8 cellular contexts compared by ENCODE assay signal in the genomic region with DNA sequence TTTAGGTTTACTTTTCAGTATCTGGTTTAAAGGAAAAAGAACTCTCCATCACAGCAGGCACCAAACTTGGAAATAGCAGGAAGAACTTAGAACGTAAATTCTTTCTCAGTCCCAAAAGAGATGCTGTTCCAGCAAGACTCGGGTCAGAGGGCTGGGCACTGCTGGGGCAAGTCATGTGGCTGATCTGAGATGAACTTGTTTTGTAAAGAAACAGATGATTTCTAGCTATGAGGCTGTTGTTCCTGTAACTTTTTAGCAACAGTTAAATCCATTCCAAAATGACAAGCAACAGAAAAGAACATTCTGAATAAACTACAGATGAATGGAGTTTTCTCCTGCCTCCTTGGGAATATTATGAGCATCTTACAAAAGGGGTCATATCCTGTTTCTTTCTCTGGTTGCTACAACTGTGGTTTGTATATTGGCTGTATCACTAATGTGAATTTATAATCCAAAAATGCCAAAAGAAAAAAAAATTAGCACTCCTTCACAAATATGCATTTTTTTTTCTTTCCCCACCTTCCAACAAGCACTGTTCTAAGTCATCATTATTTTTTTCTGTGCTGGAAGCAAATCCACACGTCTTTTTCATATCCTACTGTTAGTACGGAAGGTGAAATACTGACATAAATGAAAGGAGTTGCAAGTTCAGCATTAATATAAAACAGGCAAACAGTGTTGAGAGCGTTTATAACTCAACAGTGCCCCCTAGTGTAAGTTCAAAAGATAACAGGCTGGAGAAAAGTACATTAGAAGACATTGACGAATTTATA. TPM values are rescaled to one million over a fixed set of nuclear protein-coding genes. Genes with fewer than 3 reads are reported as not detected.
DNase-seq lines count a peak whose midpoint lies in the region; ATAC-seq and TF ChIP-seq lines count a peak whose summit lies in the region.

No MANE protein-coding gene starts in this region.

- no peaks in the 10 kb centered on the region for H3K27me3 ChIP-seq in H9 (ENCODE audit: insufficient read depth, low read length)
- H3K27me3 ChIP-seq in skeletal muscle tissue (ENCODE audit: control insufficient read depth in 3 of 3, insufficient read depth in 3 of 3, low read length in 3 of 3) = peaks cover 0 to 4% (median 0%) of the 10 kb centered on the region in 3 donors

- H3K4me2 ChIP-seq in H9 (ENCODE audit: insufficient read depth, insufficient read length, low read length) = no peak overlapping the region

- no peak overlapping the region for H3K18ac ChIP-seq in H9 (ENCODE audit: insufficient read length, low read depth, low read length)

- H3K36me3 Mint-ChIP-seq in H9 (ENCODE audit: insufficient read depth in 1 of 3, low read depth in 3 of 3) = peaks cover 0 to 12% (median 0%) of the 10 kb centered on the region in 3 experiments; a peak in 2 of 7 replicates
- H3K36me3 Mint-ChIP-seq in brain = no peaks in the 10 kb centered on the region
- no peaks in the 10 kb centered on the region for H3K36me3 Mint-ChIP-seq in activated naive CD4-positive, alpha-beta T cell treated with anti-CD3 and anti-CD28 coated beads, Interleukin-2, amount 50 U/mL, for 72 hours

- H2AFZ ChIP-seq in H9 (ENCODE audit: low read length) = peak overlapping the region; percentile 95

- H3T11ph ChIP-seq in H9 (ENCODE audit: low read length) = no peak overlapping the region

- H4K5ac ChIP-seq in H9 (ENCODE audit: insufficient read length, low read depth, low read length) = no peak overlapping the region

- H3K9ac ChIP-seq in H9 (ENCODE audit: extremely low read depth, insufficient read length, low read length) (no peak overlapping the region), skeletal muscle tissue (ENCODE audit: low read depth in 1 of 3, low read length in 3 of 3) (no peak overlapping the region)

- H3K4me1 ChIP-seq in H9 (ENCODE audit: insufficient read depth, low read length) (no peaks in the 10 kb centered on the region), skeletal muscle tissue (ENCODE audit: control insufficient read depth in 3 of 3, insufficient read depth in 3 of 3, low read length in 3 of 3) (no peaks in the 10 kb centered on the region)

- H2BK5ac ChIP-seq in H9 (ENCODE audit: insufficient read length, low read length) = no peak overlapping the region

- H3K27ac ChIP-seq in H9 (ENCODE audit: insufficient read length, low read depth, low read length) (no peak overlapping the region), skeletal muscle tissue (ENCODE audit: low read depth, low read length) (peak overlapping the region; percentile 46)

- H2BK120ac ChIP-seq in H9 (ENCODE audit: low read depth, low read length, poor library complexity, severe bottlenecking) = no peak overlapping the region

- peaks cover 0 to 3% of the 10 kb centered on the region in 2 experiments; a peak in 1 of 5 replicates for H3K9me3 Mint-ChIP-seq in H9
- peaks cover 0 to 9% (median 4%) of the 10 kb centered on the region in 5 experiments for H3K9me3 Mint-ChIP-seq in brain
- H3K9me3 Mint-ChIP-seq in activated naive CD4-positive, alpha-beta T cell treated with anti-CD3 and anti-CD28 coated beads, Interleukin-2, amount 50 U/mL, for 72 hours = peaks cover 0 to 4% of the 10 kb centered on the region in 2 donors

- H3K4me3 ChIP-seq in skeletal muscle tissue (ENCODE audit: low read length in 3 of 3) = no peak overlapping the region

- no peak overlapping the region for H3K4ac ChIP-seq in H9 (ENCODE audit: low read depth, low read length)

- no peak overlapping the region for H4K91ac ChIP-seq in H9 (ENCODE audit: insufficient read length, low read depth, low read length)

- no peak overlapping the region for H2BK15ac ChIP-seq in H9 (ENCODE audit: low read depth, low read length)

- H2BK12ac ChIP-seq in H9 (ENCODE audit: insufficient read length, low read depth, low read length) = no peak overlapping the region

- H3K27me3 Mint-ChIP-seq in H9 (ENCODE audit: low read depth) (no peaks in the 10 kb centered on the region), brain (peaks cover 12% of the 10 kb centered on the region)

- no peak overlapping the region for H3K23ac ChIP-seq in H9 (ENCODE audit: insufficient read length, low read depth, low read length)

- no peaks in the 10 kb centered on the region for H3K23me2 ChIP-seq in H9 (ENCODE audit: insufficient read length, low read depth, low read length, poor library complexity, severe bottlenecking)

- TF ChIP-seq CTCF in H9 (conservative IDR thresholded peaks at IDR 0.05) (peak; percentile 87), brain (conservative IDR thresholded peaks at IDR 0.05) (peak; percentile 90 to 94)

- H2AK5ac ChIP-seq in H9 (ENCODE audit: insufficient read length, low read length) = no peak overlapping the region

- H3K27ac Mint-ChIP-seq in H9 = 0 out of 7 replicates have a peak overlapping the region, but pooled peaks of 1 of the 3 experiments have one; percentile 37
- H3K27ac Mint-ChIP-seq in brain = peak overlapping the region in 4 of 5 experiments; percentile 55 to 83 (median 75)
- H3K27ac Mint-ChIP-seq in activated naive CD4-positive, alpha-beta T cell treated with anti-CD3 and anti-CD28 coated beads, Interleukin-2, amount 50 U/mL, for 72 hours = no peak overlapping the region

- no peak overlapping the region for H3K56ac ChIP-seq in H9 (ENCODE audit: insufficient read length, low read depth, low read length)

- no peaks in the 10 kb centered on the region for H3K79me1 ChIP-seq in H9 (ENCODE audit: insufficient read depth, low read depth, low read length, poor library complexity, severe bottlenecking)

- H3K4me1 Mint-ChIP-seq in H9 = peaks cover 0 to 11% of the 10 kb centered on the region in 2 experiments
- peaks cover 29% of the 10 kb centered on the region for H3K4me1 Mint-ChIP-seq in brain

- no peak for ATAC-seq in activated naive CD4-positive, alpha-beta T cell treated with anti-CD3 and anti-CD28 coated beads, Interleukin-2, amount 50 U/mL, for 72 hours

- H3K4me3 Mint-ChIP-seq in H9 (no peak overlapping the region), brain (peak overlapping the region; percentile 63 to 74 (median 67))

- H3K36me3 ChIP-seq in skeletal muscle tissue (ENCODE audit: control insufficient read depth in 3 of 3, insufficient read depth in 3 of 3, low read length in 3 of 3) = no peaks in the 10 kb centered on the region

- DNase-seq in D341Med (ENCODE audit: low spot score) (peak; percentile 39), H9 (no peak), NCI-H345 treated with DMSO at 0.1 percent for 48 hours (lab: John Stamatoyannopoulos, UW; ENCODE audit: unreplicated experiment) (peak; percentile 37), iPS-NIHi11 (ENCODE audit: low spot score) (peak; percentile 52)
- no peak for DNase-seq in activated effector memory CD4-positive, alpha-beta T cell treated with Interleukin-2 at 50 U/mL for 16 hours
- DNase-seq in activated naive CD4-positive, alpha-beta T cell treated with anti-CD3 and anti-CD28 coated beads, Interleukin-2, amount 50 U/mL, for 72 hours (ENCODE audit: low spot score in 2 of 2) = no peak

- H3K14ac ChIP-seq in H9 (ENCODE audit: insufficient read depth, low read length) = no peak overlapping the region

- no peaks in the 10 kb centered on the region for H3K79me2 ChIP-seq in H9 (ENCODE audit: insufficient read depth, low read length)

- WGBS in H9 (ENCODE audit: extremely low coverage, insufficient read length, low lambda C conversion rate) = no CpG with 5 or more reads among the region's 6 CpGs

- H3K9me3 ChIP-seq in H9 (ENCODE audit: control insufficient read depth, low read depth, low read length) (no peaks in the 10 kb centered on the region), skeletal muscle tissue (ENCODE audit: control insufficient read depth in 3 of 3, low read length in 3 of 3) (no peaks in the 10 kb centered on the region)

- no peak overlapping the region for H4K8ac ChIP-seq in H9 (replicated peaks; ENCODE audit: insufficient read length, low read depth, low read length)

- no peak overlapping the region for H2BK20ac ChIP-seq in H9 (ENCODE audit: low read depth, low read length, poor library complexity, severe bottlenecking)

- no peaks in the 10 kb centered on the region for H4K20me1 ChIP-seq in H9 (ENCODE audit: control insufficient read depth, insufficient read depth, insufficient read length)

RNA-seq across cellular contexts. Expression of gene OR2K2, which starts 31.0 kb away (rescaled TPM):
- total RNA-seq in H9 (2021) = not detected in 2 replicates
- not detected for polyA plus RNA-seq in brain (ENCODE audit: insufficient read depth, low read depth, low replicate concordance)
- not detected for total RNA-seq in skeletal muscle tissue
- total RNA-seq in activated naive CD4-positive, alpha-beta T cell treated with anti-CD3 and anti-CD28 coated beads, Interleukin-2, amount 50 U/mL, for 72 hours = not detected

Comparison
In these comparisons a context has a peak if more than half of its experiments do, and no peak if none do; other contexts are left out.
1. DNase-seq: peak in D341Med (single experiment), NCI-H345 treated with DMSO at 0.1 percent for 48 hours (single experiment) and iPS-NIHi11 (single experiment); none in H9 (single experiment), activated effector memory CD4-positive, alpha-beta T cell treated with Interleukin-2 at 50 U/mL for 16 hours (single experiment) and activated naive CD4-positive, alpha-beta T cell treated with anti-CD3 and anti-CD28 coated beads, Interleukin-2, amount 50 U/mL, for 72 hours (0 of 2).
2. H3K27ac Mint-ChIP-seq: peak in brain (4 of 5); none in activated naive CD4-positive, alpha-beta T cell treated with anti-CD3 and anti-CD28 coated beads, Interleukin-2, amount 50 U/mL, for 72 hours (0 of 2).
3. H3K4me3 Mint-ChIP-seq: peak in brain (5 of 5); none in H9 (0 of 2).